ENCODE assay signal across 28 cellular contexts in genomic region chr5:122095158-122095557, GRCh38. TPM values are rescaled to one million over a fixed set of nuclear protein-coding genes. Genes with fewer than 3 reads are reported as not detected.
"Had no signal": no experiment of that assay in that cellular context is flagged by ENCODE, and none has a peak within 500 bp of the region (broad histone marks: within the 10 kb centered on the region; RNA-seq: fewer than 3 reads in every experiment).

No MANE protein-coding gene starts in this region.

- H3K27me3 ChIP-seq: heart right ventricle, neural progenitor cell, spleen, testis, tibial nerve, upper lobe of right lung, vagina had no signal

- H3K27ac ChIP-seq: coronary artery, heart right ventricle, neural progenitor cell, parathyroid adenoma, prostate gland, spleen, testis, tibial nerve, upper lobe of right lung, vagina had no signal

- H3K36me3 Mint-ChIP-seq: mesothelial cell of epicardium; natural killer cell; neural progenitor cell; stimulated activated naive B cell treated with anti-CD40 and anti-IgM and Interleukin-4, amounts not matched to agents 10 μg/mL and 1 μg/mL and 100 μg/mL, for 72 hours had no signal

- H3K36me3 ChIP-seq: heart right ventricle, neural progenitor cell, prostate gland, spleen, tibial nerve, upper lobe of right lung, vagina had no signal

- H3K4me1 ChIP-seq: heart right ventricle, neural progenitor cell, parathyroid adenoma, prostate gland, spleen, testis, upper lobe of right lung, vagina had no signal

- H3K4me3 ChIP-seq: coronary artery, heart right ventricle, neural progenitor cell, prostate gland, spleen, testis, tibial nerve, upper lobe of right lung, vagina had no signal

- ATAC-seq: heart right ventricle; left lobe of liver; natural killer cell; sciatic nerve; stimulated activated naive B cell treated with anti-CD40 and anti-IgM and Interleukin-4, amounts not matched to agents 10 μg/mL and 1 μg/mL and 100 μg/mL, for 72 hours; stimulated activated naive CD8-positive, alpha-beta T cell treated with anti-CD3 and anti-CD28 coated beads, Interleukin-15, amount 100 ng/mL, for 72 hours; upper lobe of right lung had no signal

- H2AFZ ChIP-seq: neural progenitor cell, parathyroid adenoma had no signal

- H3K9me3 ChIP-seq: heart right ventricle, prostate gland, spleen, testis, tibial nerve, upper lobe of right lung, vagina had no signal

- DNase-seq: effector CD4-positive, alpha-beta T cell; endodermal cell; erythroblast; heart right ventricle; hypothalamus; kidney glomerular epithelial cell; mammary epithelial cell; natural killer cell; occipital lobe; retina; spleen; stimulated activated CD4-positive, alpha-beta T cell treated with anti-CD3 and anti-CD28 coated beads, Interleukin-15, amount 100 ng/mL, for 24 hours; stimulated activated CD4-positive, alpha-beta T cell treated with anti-CD3 and anti-CD28 coated beads, Interleukin-1b, Interleukin-23, amount 100 ng/mL, for 48 hours; stimulated activated CD4-positive, alpha-beta T cell treated with anti-CD3 and anti-CD28 coated beads, Interleukin-4, amount 100 ng/mL, for 24 hours; stimulated activated naive B cell treated with anti-CD40 and anti-IgM and Interleukin-4, amounts not matched to agents 10 μg/mL and 1 μg/mL and 100 μg/mL, for 72 hours; stimulated activated naive CD8-positive, alpha-beta T cell treated with anti-CD3 and anti-CD28 coated beads, Interleukin-15, amount 100 ng/mL, for 72 hours; testis; upper lobe of right lung had no signal

- H3K79me2 ChIP-seq: parathyroid adenoma had no signal

- H3K4me3 Mint-ChIP-seq: endodermal cell; mesothelial cell of epicardium; natural killer cell; neural progenitor cell; stimulated activated naive B cell treated with anti-CD40 and anti-IgM and Interleukin-4, amounts not matched to agents 10 μg/mL and 1 μg/mL and 100 μg/mL, for 72 hours; stimulated activated naive CD8-positive, alpha-beta T cell treated with anti-CD3 and anti-CD28 coated beads, Interleukin-15, amount 100 ng/mL, for 72 hours had no signal

- H3K27ac Mint-ChIP-seq: endodermal cell; mesothelial cell of epicardium; natural killer cell; neural progenitor cell; stimulated activated naive B cell treated with anti-CD40 and anti-IgM and Interleukin-4, amounts not matched to agents 10 μg/mL and 1 μg/mL and 100 μg/mL, for 72 hours; stimulated activated naive CD8-positive, alpha-beta T cell treated with anti-CD3 and anti-CD28 coated beads, Interleukin-15, amount 100 ng/mL, for 72 hours had no signal

- H3K4me2 ChIP-seq: neural progenitor cell had no signal

- H3K9me3 Mint-ChIP-seq: endodermal cell; mesothelial cell of epicardium; natural killer cell; neural progenitor cell; stimulated activated naive B cell treated with anti-CD40 and anti-IgM and Interleukin-4, amounts not matched to agents 10 μg/mL and 1 μg/mL and 100 μg/mL, for 72 hours; stimulated activated naive CD8-positive, alpha-beta T cell treated with anti-CD3 and anti-CD28 coated beads, Interleukin-15, amount 100 ng/mL, for 72 hours had no signal

- H3K9ac ChIP-seq: neural progenitor cell, parathyroid adenoma had no signal

- H3K4me1 Mint-ChIP-seq: natural killer cell; stimulated activated naive B cell treated with anti-CD40 and anti-IgM and Interleukin-4, amounts not matched to agents 10 μg/mL and 1 μg/mL and 100 μg/mL, for 72 hours; stimulated activated naive CD8-positive, alpha-beta T cell treated with anti-CD3 and anti-CD28 coated beads, Interleukin-15, amount 100 ng/mL, for 72 hours had no signal

RNA-seq across cellular contexts. Expression of gene ZNF474, which starts 34.2 kb away (rescaled TPM):
- total RNA-seq: endothelial cell of umbilical vein, upper lobe of right lung had no signal
